In the genomic region with DNA sequence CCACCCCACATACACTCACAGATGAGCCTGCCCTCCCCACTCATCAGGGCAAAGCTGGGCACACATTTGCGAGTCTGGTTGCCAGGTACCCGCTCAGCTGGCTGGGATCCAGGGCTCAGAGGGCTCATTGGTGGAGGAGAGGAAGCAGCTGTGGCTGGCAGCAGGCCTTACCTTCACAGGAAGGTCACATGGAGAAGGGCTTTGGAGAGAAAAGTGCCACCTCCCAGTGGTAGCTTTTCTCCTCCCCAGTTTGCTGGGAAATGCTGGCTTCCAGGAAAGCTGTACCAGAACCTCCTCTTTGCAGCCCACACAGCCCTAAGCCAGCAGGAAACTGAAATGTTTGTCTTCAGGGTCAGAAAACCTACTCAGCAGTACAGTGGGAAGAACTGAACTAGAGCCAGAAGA, we compare ENCODE assay signal across 8 cellular contexts. TPM values are rescaled to one million over a fixed set of nuclear protein-coding genes. Genes with fewer than 3 reads are reported as not detected.
DNase-seq lines count a peak whose midpoint lies in the region; ATAC-seq and TF ChIP-seq lines count a peak whose summit lies in the region.

No MANE protein-coding gene starts in this region.

- intact Hi-C loops in CD4-positive, alpha-beta memory T cell (cut with micrococcal nuclease) = no loop called here
- intact Hi-C loops in activated B cell treated with CpG ODN at 0.5 μM for 24 hours (cut with micrococcal nuclease) = no loop called here

- H3K4me3 ChIP-seq in CD4-positive, alpha-beta memory T cell (ENCODE audit: low read length in 2 of 2) = no peak overlapping the region
- no peak overlapping the region for H3K4me3 ChIP-seq in MM.1S (ENCODE audit: low read length)

- H3K27ac Mint-ChIP-seq in CD4-positive, alpha-beta memory T cell = peak overlapping the region in 3 of 7 donors; percentile 27 to 51 (median 27)
- H3K27ac Mint-ChIP-seq in activated B cell treated with CpG ODN at 0.5 μM for 24 hours = peak overlapping the region; percentile 12

- H3K4me1 ChIP-seq in CD4-positive, alpha-beta memory T cell (ENCODE audit: insufficient read depth, low read length) = peaks cover 17% of the 10 kb centered on the region
- H3K4me1 ChIP-seq in MM.1S (ENCODE audit: low read length) = no peaks in the 10 kb centered on the region

- ATAC-seq in activated B cell treated with CpG ODN at 0.5 μM for 24 hours (ENCODE audit: low read depth) (no peak), GM19328 (IDR thresholded peaks at IDR 0.05; ENCODE audit: unreplicated experiment) (no peak), GM21529 (IDR thresholded peaks at IDR 0.05; ENCODE audit: unreplicated experiment) (no peak)

- no peaks in the 10 kb centered on the region for H3K9me2 ChIP-seq in MM.1S (replicated peaks; ENCODE audit: insufficient read depth, low read length)

- peaks cover 0 to 13% of the 10 kb centered on the region in 2 donors for H3K36me3 Mint-ChIP-seq in CD4-positive, alpha-beta memory T cell
- peaks cover 22% of the 10 kb centered on the region for H3K36me3 Mint-ChIP-seq in activated B cell treated with CpG ODN at 0.5 μM for 24 hours (ENCODE audit: low read depth)

- H2AFZ ChIP-seq in MM.1S (ENCODE audit: low read length) = no peak overlapping the region

- no peaks in the 10 kb centered on the region for H4K20me1 ChIP-seq in MM.1S (ENCODE audit: insufficient read depth, low read length)

- H3K27me3 ChIP-seq in CD4-positive, alpha-beta memory T cell (ENCODE audit: insufficient read depth, low read length) = no peaks in the 10 kb centered on the region
- H3K27me3 ChIP-seq in MM.1S (replicated peaks; ENCODE audit: insufficient read depth, low read length) = no peaks in the 10 kb centered on the region

- DNase-seq in CD4-positive, alpha-beta memory T cell = peak; percentile 31 to 59 (median 47)
- DNase-seq in MM.1S (peak; percentile 16), activated B cell treated with CpG ODN at 0.5 μM for 24 hours (no peak), medulla oblongata (ENCODE audit: extremely low spot score) (peak; percentile 40), T-helper 2 cell (no peak), AML-193 (lab: John Stamatoyannopoulos, UW) (no peak)

- POLR2A ChIA-PET in CD4-positive, alpha-beta memory T cell (lab: Charles Lee; ENCODE audit: partially characterized antibody) = interaction anchor here (0.6 to 1.4 kb wide), 2 partner anchors 11 to 58 kb away, joined by 3 read pairs; no protein-coding TSS in a partner anchor
- POLR2A ChIA-PET in activated B cell treated with CpG ODN at 0.5 μM for 24 hours (lab: Charles Lee) = no interaction called here

- no peak overlapping the region for H3K4me2 ChIP-seq in MM.1S (ENCODE audit: low read depth, low read length)

- H3K27me3 Mint-ChIP-seq in CD4-positive, alpha-beta memory T cell = peaks cover 0 to 3% of the 10 kb centered on the region in 2 donors
- H3K27me3 Mint-ChIP-seq in activated B cell treated with CpG ODN at 0.5 μM for 24 hours = no peaks in the 10 kb centered on the region

- no peak for TF ChIP-seq CTCF in MM.1S (IDR thresholded peaks at IDR 0.05; ENCODE audit: low read length)
- no peak for TF ChIP-seq CTCF in activated B cell treated with CpG ODN at 0.5 μM for 24 hours (IDR thresholded peaks at IDR 0.05)

- no peak overlapping the region for H3K4me3 Mint-ChIP-seq in CD4-positive, alpha-beta memory T cell
- H3K4me3 Mint-ChIP-seq in activated B cell treated with CpG ODN at 0.5 μM for 24 hours = no peak overlapping the region

- no peaks in the 10 kb centered on the region for H3K79me2 ChIP-seq in MM.1S (ENCODE audit: low read length)

- no peaks in the 10 kb centered on the region for H3K36me3 ChIP-seq in CD4-positive, alpha-beta memory T cell (ENCODE audit: insufficient read depth, low read length)
- H3K36me3 ChIP-seq in MM.1S (replicated peaks; ENCODE audit: insufficient read depth, low read length) = no peaks in the 10 kb centered on the region

- H3K27ac ChIP-seq in CD4-positive, alpha-beta memory T cell (ENCODE audit: low read depth, low read length) = no peak overlapping the region
- no peak overlapping the region for H3K27ac ChIP-seq in MM.1S (ENCODE audit: low read length)

- H3K9me3 Mint-ChIP-seq in CD4-positive, alpha-beta memory T cell = peaks cover 0 to 2% (median 0%) of the 10 kb centered on the region in 8 donors
- H3K9me3 Mint-ChIP-seq in activated B cell treated with CpG ODN at 0.5 μM for 24 hours = no peaks in the 10 kb centered on the region

- no peaks in the 10 kb centered on the region for H3F3A ChIP-seq in MM.1S (ENCODE audit: insufficient read depth, low read length)

- H3K4me1 Mint-ChIP-seq in CD4-positive, alpha-beta memory T cell = peaks cover 4 to 27% (median 20%) of the 10 kb centered on the region in 4 donors
- peaks cover 33% of the 10 kb centered on the region for H3K4me1 Mint-ChIP-seq in activated B cell treated with CpG ODN at 0.5 μM for 24 hours

- H3K9me3 ChIP-seq in CD4-positive, alpha-beta memory T cell (ENCODE audit: control insufficient read depth in 1 of 2, low read length in 2 of 2) = no peaks in the 10 kb centered on the region
- no peaks in the 10 kb centered on the region for H3K9me3 ChIP-seq in MM.1S (replicated peaks; ENCODE audit: insufficient read depth, low read length)

- CTCF ChIA-PET in CD4-positive, alpha-beta memory T cell (lab: Charles Lee; ENCODE audit: partially characterized antibody) = interaction anchor here (1.2 kb wide), 1 partner anchor 8 kb away, joined by 3 read pairs; no protein-coding TSS in a partner anchor
- CTCF ChIA-PET in activated B cell treated with CpG ODN at 0.5 μM for 24 hours (lab: Charles Lee) = no interaction called here

- no peak overlapping the region for H3K9ac ChIP-seq in MM.1S (ENCODE audit: low read length)

RNA-seq across cellular contexts. Expression of a gene that starts 55.6 kb away (rescaled TPM):
- total RNA-seq in CD4-positive, alpha-beta memory T cell = 10 to 100 TPM; 14.0 TPM
- polyA plus RNA-seq in CD4-positive, alpha-beta memory T cell = 10 to 100 TPM in 1 of 2 donors, 1 to 10 TPM in 1; 9.6 to 10.6 TPM
- 10.3 and 11.8 TPM in 2 replicates for total RNA-seq in activated B cell treated with CpG ODN at 0.5 μM for 24 hours

Comparison
In these comparisons a context has a peak if more than half of its experiments do, and no peak if none do; other contexts are left out.
1. DNase-seq: peak in CD4-positive, alpha-beta memory T cell (5 of 5), MM.1S (single experiment) and medulla oblongata (single experiment); none in activated B cell treated with CpG ODN at 0.5 μM for 24 hours (single experiment), T-helper 2 cell (0 of 5) and AML-193 (0 of 2).